ENCODE assay signal across 9 cellular contexts in genomic region chr10:3622845-3623621, GRCh38.
A peak's percentile ranks its signal among the peaks of the same experiment; 100 is the strongest.
DNase-seq lines count a peak whose midpoint lies in the region; ATAC-seq, FAIRE-seq and TF ChIP-seq lines count a peak whose summit lies in the region.
"Had no signal": no experiment of that assay in that cellular context is flagged by ENCODE, and none has a peak within 500 bp of the region (broad histone marks: within the 10 kb centered on the region; RNA-seq: fewer than 3 reads in every experiment).

No MANE protein-coding gene starts in this region.

- no peak for FAIRE-seq in kidney (lab: Jason Lieb, UNC)

- peaks cover 44% of the 10 kb centered on the region for H3F3A ChIP-seq in PC-9 (ENCODE audit: insufficient read depth, low read depth)

- H3K4me2 ChIP-seq in PC-9, result peak overlapping the region; percentile 85

- intact Hi-C loops in PC-9 (cut with micrococcal nuclease; ENCODE audit: unreplicated experiment) (loop anchor here (1.0 to 5.0 kb wide), 4 partner anchors 44 to 1144 kb away; no protein-coding TSS in a partner anchor), kidney (cut with DNase I) (no loop called here), lower leg skin (cut with DNase I; ENCODE audit: low total_unique reads) (no loop called here), mucosa of descending colon (cut with DNase I, micrococcal nuclease) (no loop called here)

- TF ChIP-seq POLR2A in lower leg skin (IDR thresholded peaks at IDR 0.05), result no peak

- H2AFZ ChIP-seq in PC-9, result no peak overlapping the region

- POLR2A ChIA-PET in PC-9 (lab: Charles Lee; ENCODE audit: unreplicated experiment), result interaction anchor here (0.6 to 1.7 kb wide), 5 partner anchors 9 to 739 kb away, joined by 3 to 9 read pairs (median 5); no protein-coding TSS in a partner anchor

- H3K79me2 ChIP-seq in PC-9 (ENCODE audit: low read depth), result no peaks in the 10 kb centered on the region

- no peaks in the 10 kb centered on the region for H3K9me2 ChIP-seq in PC-9 (ENCODE audit: insufficient read depth)

- H3K27ac ChIP-seq in PC-9 (peak overlapping the region; percentile 100), kidney (ENCODE audit: low read depth in 2 of 2, low read length in 2 of 2) (peak overlapping the region; percentile 47 to 49)

- H3K36me3 ChIP-seq in PC-9 (ENCODE audit: low read depth) (peaks cover 7% of the 10 kb centered on the region; the same call in 1 of the 2 replicates), kidney (ENCODE audit: control insufficient read depth in 1 of 2, insufficient read depth in 2 of 2, low read length in 2 of 2) (no peaks in the 10 kb centered on the region), BE2C (no peaks in the 10 kb centered on the region), mucosa of descending colon (ENCODE audit: low read depth) (no peaks in the 10 kb centered on the region)

- H3K4me1 ChIP-seq in PC-9 (replicated peaks; ENCODE audit: insufficient read depth), result peaks cover 48% of the 10 kb centered on the region
- H3K4me1 ChIP-seq in kidney (ENCODE audit: control insufficient read depth in 1 of 2, insufficient read depth in 1 of 2, low read depth in 1 of 2, low read length in 2 of 2), result peaks cover 0 to 3% of the 10 kb centered on the region in 2 donors
- no peaks in the 10 kb centered on the region for H3K4me1 ChIP-seq in BE2C
- no peaks in the 10 kb centered on the region for H3K4me1 ChIP-seq in mucosa of descending colon (ENCODE audit: low read depth)

- H3K9me3 ChIP-seq in PC-9 (ENCODE audit: insufficient read depth, low read depth), result no peaks in the 10 kb centered on the region; the same call in 1 of the 2 replicates
- peaks cover 0 to 4% of the 10 kb centered on the region in 2 donors for H3K9me3 ChIP-seq in kidney (ENCODE audit: control insufficient read depth in 1 of 2, low read length in 2 of 2)
- H3K9me3 ChIP-seq in BE2C, result no peaks in the 10 kb centered on the region
- H3K9me3 ChIP-seq in mucosa of descending colon, result no peaks in the 10 kb centered on the region

- 79 to 81% methylated on average over 3 of the region's 3 CpGs for WGBS in lower leg skin, 2 donors

- BruUV-seq in PC-9 (replicated peaks; lab: Mats Ljungman, UMichigan), result no TSS peak

- H3K4me3 ChIP-seq in PC-9 (peak overlapping the region; percentile 49; the same call in 1 of the 2 replicates), kidney (ENCODE audit: low read length in 2 of 2) (no peak overlapping the region), BE2C (ENCODE audit: low read depth, low read length) (no peak overlapping the region), lower leg skin (ENCODE audit: low read depth, poor library complexity, severe bottlenecking) (no peak overlapping the region), mucosa of descending colon (no peak overlapping the region)

- no peaks in the 10 kb centered on the region for H4K20me1 ChIP-seq in PC-9 (ENCODE audit: insufficient read depth)

- CTCF ChIA-PET in PC-9 (lab: Charles Lee), result no interaction called here

- peak; percentile 45 for ATAC-seq in GM21526 (IDR thresholded peaks at IDR 0.05; ENCODE audit: low FRiP score, unreplicated experiment)
- no peak for ATAC-seq in mucosa of descending colon
- ATAC-seq: HCT116 had no signal

- peak overlapping the region in 1 of 2 donors; percentile 14 for H3K9ac ChIP-seq in kidney (ENCODE audit: low read length in 2 of 2)

- no peak for TF ChIP-seq CTCF in PC-9 (conservative IDR thresholded peaks at IDR 0.05)
- no peak for TF ChIP-seq CTCF in kidney (IDR thresholded peaks at IDR 0.05; ENCODE audit: borderline replicate concordance, extremely low read depth, insufficient read depth)
- no peak for TF ChIP-seq CTCF in BE2C (IDR thresholded peaks at IDR 0.05; ENCODE audit: low read depth, low read length)
- TF ChIP-seq CTCF in lower leg skin (IDR thresholded peaks at IDR 0.05), result no peak
- TF ChIP-seq CTCF in mucosa of descending colon (IDR thresholded peaks at IDR 0.05), result no peak

- H3K27me3 ChIP-seq in PC-9 (ENCODE audit: insufficient read depth, low read depth), result no peaks in the 10 kb centered on the region
- H3K27me3 ChIP-seq in BE2C, result no peaks in the 10 kb centered on the region

- DNase-seq in Daoy (ENCODE audit: low read depth), result peak; percentile 33
- DNase-seq in PC-9, result peak; percentile 38 to 52
- DNase-seq in kidney, result no peak
- DNase-seq in BE2C, result no peak
- DNase-seq in lower leg skin (ENCODE audit: low spot score in 2 of 2), result no peak
- DNase-seq in DMS79 (lab: John Stamatoyannopoulos, UW), result no peak
- no peak for DNase-seq in mucosa of descending colon

Comparison
In these comparisons a context has a peak if more than half of its experiments do, and no peak if none do; other contexts are left out.
1. DNase-seq: peak in Daoy (single experiment) and PC-9 (2 of 2); none in kidney (single experiment), BE2C (single experiment), lower leg skin (0 of 2), DMS79 (single experiment) and mucosa of descending colon (0 of 3).